ENCODE assay signal across 17 cellular contexts in the genomic region with DNA sequence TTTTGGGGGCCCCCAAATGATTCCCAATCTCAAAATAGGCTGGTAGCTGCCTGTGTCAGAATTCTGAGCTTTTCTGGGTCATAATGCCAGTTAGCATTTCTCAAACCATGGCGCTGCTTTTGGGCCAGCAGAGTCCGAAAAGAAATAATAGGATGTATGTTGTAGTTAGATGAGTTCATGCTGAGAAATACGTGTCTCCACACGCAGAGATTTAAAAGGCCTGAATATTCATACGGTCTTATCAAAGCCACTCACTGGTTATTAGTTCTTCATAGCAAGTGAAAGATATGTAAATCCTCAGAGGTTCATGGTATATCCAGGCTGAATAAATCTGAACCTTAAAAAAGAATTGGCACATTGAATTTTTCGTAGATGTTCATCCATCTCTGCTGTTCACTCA.
DNase-seq lines count a peak whose midpoint lies in the region; TF ChIP-seq lines count a peak whose summit lies in the region.
"Had no signal": no experiment of that assay in that cellular context is flagged by ENCODE, and none has a peak within 500 bp of the region (broad histone marks: within the 10 kb centered on the region; RNA-seq: fewer than 3 reads in every experiment).

No MANE protein-coding gene starts in this region.

- peak overlapping the region; percentile 24 for H3K27ac ChIP-seq in BLaER1
- H3K27ac ChIP-seq in uterus = no peak overlapping the region
- H3K27ac ChIP-seq: A549, SJSA1 had no signal

- no peaks in the 10 kb centered on the region for H3K36me3 Mint-ChIP-seq in endothelial cell (ENCODE audit: low read depth, unreplicated experiment)
- H3K36me3 Mint-ChIP-seq in nephron (ENCODE audit: low read depth) = no peaks in the 10 kb centered on the region
- H3K36me3 Mint-ChIP-seq: CD4-positive, alpha-beta memory T cell had no signal

- H3K27me3 Mint-ChIP-seq in endothelial cell (ENCODE audit: unreplicated experiment) = peaks cover 6% of the 10 kb centered on the region
- peaks cover 8% of the 10 kb centered on the region for H3K27me3 Mint-ChIP-seq in nephron (ENCODE audit: low read depth)

- H3K9me3 Mint-ChIP-seq in endothelial cell (ENCODE audit: unreplicated experiment) (no peaks in the 10 kb centered on the region), nephron (peaks cover 5% of the 10 kb centered on the region)
- H3K9me3 Mint-ChIP-seq: CD4-positive, alpha-beta memory T cell had no signal

- no peak overlapping the region for H3K4me3 Mint-ChIP-seq in endothelial cell (ENCODE audit: unreplicated experiment)
- H3K4me3 Mint-ChIP-seq in nephron = no peak overlapping the region
- H3K4me3 Mint-ChIP-seq: CD4-positive, alpha-beta memory T cell had no signal

- TF ChIP-seq CTCF in endothelial cell (IDR thresholded peaks at IDR 0.05; ENCODE audit: unreplicated experiment) = no peak
- no peak for TF ChIP-seq CTCF in nephron (IDR thresholded peaks at IDR 0.05; ENCODE audit: unreplicated experiment in 3 of 3)
- TF ChIP-seq CTCF in uterus (IDR thresholded peaks at IDR 0.05) = no peak

- intact Hi-C loops in uterus (cut with DNase I; ENCODE audit: low total_unique reads) = no loop called here

- H3K9ac ChIP-seq in BLaER1 = no peak overlapping the region

- H3K27ac Mint-ChIP-seq in endothelial cell (ENCODE audit: unreplicated experiment) (peak overlapping the region; percentile 13), nephron (peak overlapping the region in 2 of 3 experiments; percentile 57)
- H3K27ac Mint-ChIP-seq: CD4-positive, alpha-beta memory T cell had no signal

- TF ChIP-seq POLR2A in uterus (IDR thresholded peaks at IDR 0.05) = no peak

- H3K36me3 ChIP-seq in BLaER1 (no peaks in the 10 kb centered on the region), uterus (no peaks in the 10 kb centered on the region)
- H3K36me3 ChIP-seq: SJSA1 had no signal

- peak; percentile 54 for DNase-seq in G401 (ENCODE audit: low spot score)
- no peak for DNase-seq in endothelial cell (ENCODE audit: low spot score)
- no peak for DNase-seq in iPS-NIHi11 (ENCODE audit: low spot score)
- no peak for DNase-seq in uterus
- DNase-seq in MV-4-11 (lab: John Stamatoyannopoulos, UW) = no peak
- DNase-seq: CD4-positive, alpha-beta memory T cell; GDM1; KBM-7; NCI-H1436 treated with DMSO at 0.1 percent for 48 hours; NCI-H2029 treated with DMSO at 0.1 percent for 48 hours; NCI-H446 treated with DMSO at 0.1 percent for 48 hours; NCI-H526 treated with DMSO at 0.1 percent for 48 hours; OCI-M1 had no signal

- no peak overlapping the region for H3K4me3 ChIP-seq in BLaER1
- H3K4me3 ChIP-seq in uterus = no peak overlapping the region
- H3K4me3 ChIP-seq: A549, SJSA1 had no signal

- H3K4me2 ChIP-seq in BLaER1 = peak overlapping the region; percentile 73
- H3K4me2 ChIP-seq: A549 had no signal

- peaks cover 13% of the 10 kb centered on the region; the same call in 1 of the 2 replicates for H3K9me3 ChIP-seq in BLaER1
- no peaks in the 10 kb centered on the region for H3K9me3 ChIP-seq in uterus
- H3K9me3 ChIP-seq: A549, SJSA1 had no signal

- H3K4me1 Mint-ChIP-seq in endothelial cell (ENCODE audit: unreplicated experiment) (peaks cover 41% of the 10 kb centered on the region), nephron (peaks cover 68% of the 10 kb centered on the region)
- H3K4me1 Mint-ChIP-seq: CD4-positive, alpha-beta memory T cell had no signal

- no peaks in the 10 kb centered on the region for H3K27me3 ChIP-seq in BLaER1
- H3K27me3 ChIP-seq in uterus = no peaks in the 10 kb centered on the region
- H3K27me3 ChIP-seq: SJSA1 had no signal

- H3K4me1 ChIP-seq in BLaER1 = peaks cover 65% of the 10 kb centered on the region
- H3K4me1 ChIP-seq in uterus = no peaks in the 10 kb centered on the region
- H3K4me1 ChIP-seq: A549 had no signal

- in situ Hi-C loops in G401 (cut with HindIII; ENCODE audit: low sequenced_read_pairs) = no loop called here

- no peaks in the 10 kb centered on the region for H4K20me1 ChIP-seq in BLaER1
